9 cellular contexts compared by ENCODE assay signal in the genomic region with DNA sequence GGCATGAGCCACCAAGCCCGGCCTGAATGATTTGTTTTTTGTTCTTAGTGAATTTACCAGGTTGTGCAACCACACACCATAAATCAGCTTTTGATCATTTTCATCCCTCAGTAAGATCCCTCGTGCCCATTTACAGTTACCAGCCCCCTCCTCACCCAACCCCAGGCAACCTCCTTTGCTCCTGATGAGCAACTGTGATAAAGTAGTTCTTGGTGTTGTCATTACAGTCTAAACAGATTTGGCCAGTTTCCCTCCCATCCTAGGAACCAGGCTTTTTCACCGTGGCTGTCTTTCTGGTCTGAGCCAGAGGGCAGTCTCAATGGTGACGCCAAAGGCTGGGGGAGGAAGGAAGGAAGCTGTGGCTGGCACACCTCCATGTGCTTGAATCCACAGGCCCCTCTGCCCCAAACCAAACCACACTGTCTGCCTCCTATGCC.
DNase-seq lines count a peak whose midpoint lies in the region; ATAC-seq, FAIRE-seq and TF ChIP-seq lines count a peak whose summit lies in the region.
"Had no signal": no experiment of that assay in that cellular context is flagged by ENCODE, and none has a peak within 500 bp of the region (broad histone marks: within the 10 kb centered on the region; RNA-seq: fewer than 3 reads in every experiment).

No MANE protein-coding gene starts in this region.

- no peaks in the 10 kb centered on the region for H4K20me1 ChIP-seq in SK-N-SH (ENCODE audit: insufficient read depth)

- H3F3A ChIP-seq in SK-N-SH (replicated peaks; ENCODE audit: insufficient read depth) = peaks cover 12% of the 10 kb centered on the region

- no peak overlapping the region for H3K9ac ChIP-seq in SK-N-SH

- H3K9me3 ChIP-seq in SK-N-SH = peaks cover 4% of the 10 kb centered on the region; the same call in 1 of the 2 replicates
- H3K9me3 ChIP-seq: pancreas had no signal

- peak overlapping the region; percentile 84 for H2AFZ ChIP-seq in SK-N-SH (ENCODE audit: low read depth)

- H3K4me3 Mint-ChIP-seq in central memory CD8-positive, alpha-beta T cell = no peak overlapping the region

- no peak overlapping the region for H3K27ac Mint-ChIP-seq in central memory CD8-positive, alpha-beta T cell (ENCODE audit: low read depth)

- no peak for DNase-seq in GM12891 (ENCODE audit: insufficient read length, low spot score)
- DNase-seq in SK-N-SH = peak; percentile 45
- DNase-seq in central memory CD8-positive, alpha-beta T cell (ENCODE audit: low spot score in 2 of 2) = no peak
- peak; percentile 81 for DNase-seq in posterior vena cava (ENCODE audit: low spot score)
- DNase-seq in GM12892 (ENCODE audit: insufficient read length) = no peak
- DNase-seq in GM19238 (ENCODE audit: insufficient read length, low spot score) = no peak
- no peak for DNase-seq in NCI-H1092 treated with DMSO at 0.1 percent for 48 hours (lab: John Stamatoyannopoulos, UW)

- POLR2A ChIA-PET in SK-N-SH (lab: Yijun Ruan, JAX) = no interaction called here

- no peak for TF ChIP-seq RAD21 in SK-N-SH (IDR thresholded peaks at IDR 0.05; ENCODE audit: low read length)

- no peak overlapping the region for H3K4me3 ChIP-seq in SK-N-SH (ENCODE audit: low read depth in 2 of 2, low read length in 1 of 2)
- H3K4me3 ChIP-seq: pancreas had no signal

- 0 out of 4 replicates have a peak, but pooled peaks of 1 of the 2 experiments have one; percentile 10 for TF ChIP-seq EP300 in SK-N-SH (IDR thresholded peaks at IDR 0.05; ENCODE audit: borderline replicate concordance in 1 of 2, low read depth in 1 of 2, low read length in 1 of 2)

- intact Hi-C loops in posterior vena cava (cut with DNase I) = no loop called here

- H3K36me3 ChIP-seq in SK-N-SH (replicated peaks in 1 of 2; ENCODE audit: control insufficient read depth in 1 of 2, insufficient read depth in 2 of 2, low read length in 1 of 2) = no peaks in the 10 kb centered on the region
- H3K36me3 ChIP-seq: pancreas had no signal

- H3K36me3 Mint-ChIP-seq in central memory CD8-positive, alpha-beta T cell (ENCODE audit: insufficient read depth) = no peaks in the 10 kb centered on the region

- peaks cover 6% of the 10 kb centered on the region for H3K9me3 Mint-ChIP-seq in central memory CD8-positive, alpha-beta T cell

- peak overlapping the region; percentile 35 to 43; a peak in 2 of 4 replicates for H3K27ac ChIP-seq in SK-N-SH (ENCODE audit: low read depth in 2 of 2, low read length in 1 of 2)
- H3K27ac ChIP-seq: pancreas had no signal

- TF ChIP-seq CTCF in SK-N-SH (IDR thresholded peaks at IDR 0.05) = no peak

- peaks cover 23% of the 10 kb centered on the region for H3K4me1 Mint-ChIP-seq in central memory CD8-positive, alpha-beta T cell

- TF ChIP-seq POLR2A in GM12891 (IDR thresholded peaks at IDR 0.05; ENCODE audit: low read depth, low read length) (no peak), GM12892 (IDR thresholded peaks at IDR 0.05; ENCODE audit: low read depth, low read length) (no peak)

- peak; percentile 32 for ATAC-seq in central memory CD8-positive, alpha-beta T cell (replicated peaks; ENCODE audit: extremely low read depth, poor library complexity, severe bottlenecking)
- no peak for ATAC-seq in GM19395 (IDR thresholded peaks at IDR 0.05; ENCODE audit: unreplicated experiment)

- FAIRE-seq in GM12891 (lab: Jason Lieb, UNC) (peak; percentile 52), GM12892 (lab: Jason Lieb, UNC) (no peak)
- FAIRE-seq: pancreas had no signal

- H3K4me1 ChIP-seq in SK-N-SH (ENCODE audit: control insufficient read depth in 1 of 2, insufficient read depth in 2 of 2, low read depth in 1 of 2, low read length in 1 of 2) = peaks cover 15 to 19% of the 10 kb centered on the region in 2 experiments
- H3K4me1 ChIP-seq: pancreas had no signal

- peak overlapping the region; percentile 49; the same call in 1 of the 2 replicates for H3K4me2 ChIP-seq in SK-N-SH

- CTCF ChIA-PET in SK-N-SH (lab: Yijun Ruan, JAX) = interaction anchor here (1.6 kb wide), 1 partner anchor 11 kb away, joined by 4 read pairs; no protein-coding TSS in a partner anchor

- 21% methylated on average over 4 of the region's 4 CpGs for WGBS in SK-N-SH (ENCODE audit: low lambda C conversion rate)

- no peaks in the 10 kb centered on the region for H3K27me3 ChIP-seq in SK-N-SH (ENCODE audit: insufficient read depth)
- H3K27me3 ChIP-seq: pancreas had no signal

- no peaks in the 10 kb centered on the region for H3K9me2 ChIP-seq in SK-N-SH

- H3K27me3 Mint-ChIP-seq in central memory CD8-positive, alpha-beta T cell = no peaks in the 10 kb centered on the region

- no peaks in the 10 kb centered on the region for H3K79me2 ChIP-seq in SK-N-SH (ENCODE audit: insufficient read depth)

TF ChIP-seq in GM12891, 5 proteins besides CTCF, POLR2A, EP300 and RAD21:
- TF ChIP-seq PAX5 (IDR thresholded peaks at IDR 0.05; ENCODE audit: insufficient read depth, low read length, severe bottlenecking) (no peak), SPI1 (IDR thresholded peaks at IDR 0.05; ENCODE audit: low read depth, low read length) (no peak), POU2F2 (IDR thresholded peaks at IDR 0.05; ENCODE audit: low read depth, low read length) (no peak), TAF1 (IDR thresholded peaks at IDR 0.05; ENCODE audit: low read depth, low read length) (no peak), POLR2AphosphoS5 (IDR thresholded peaks at IDR 0.05; ENCODE audit: low read depth, low read length) (no peak)
TF ChIP-seq in GM12891: peak in this region for 0.

TF ChIP-seq in SK-N-SH, 30 proteins besides CTCF, POLR2A, EP300 and RAD21:
- TF ChIP-seq RFX5 (IDR thresholded peaks at IDR 0.05; ENCODE audit: low read length) = no peak
- TF ChIP-seq, protein P1, sequence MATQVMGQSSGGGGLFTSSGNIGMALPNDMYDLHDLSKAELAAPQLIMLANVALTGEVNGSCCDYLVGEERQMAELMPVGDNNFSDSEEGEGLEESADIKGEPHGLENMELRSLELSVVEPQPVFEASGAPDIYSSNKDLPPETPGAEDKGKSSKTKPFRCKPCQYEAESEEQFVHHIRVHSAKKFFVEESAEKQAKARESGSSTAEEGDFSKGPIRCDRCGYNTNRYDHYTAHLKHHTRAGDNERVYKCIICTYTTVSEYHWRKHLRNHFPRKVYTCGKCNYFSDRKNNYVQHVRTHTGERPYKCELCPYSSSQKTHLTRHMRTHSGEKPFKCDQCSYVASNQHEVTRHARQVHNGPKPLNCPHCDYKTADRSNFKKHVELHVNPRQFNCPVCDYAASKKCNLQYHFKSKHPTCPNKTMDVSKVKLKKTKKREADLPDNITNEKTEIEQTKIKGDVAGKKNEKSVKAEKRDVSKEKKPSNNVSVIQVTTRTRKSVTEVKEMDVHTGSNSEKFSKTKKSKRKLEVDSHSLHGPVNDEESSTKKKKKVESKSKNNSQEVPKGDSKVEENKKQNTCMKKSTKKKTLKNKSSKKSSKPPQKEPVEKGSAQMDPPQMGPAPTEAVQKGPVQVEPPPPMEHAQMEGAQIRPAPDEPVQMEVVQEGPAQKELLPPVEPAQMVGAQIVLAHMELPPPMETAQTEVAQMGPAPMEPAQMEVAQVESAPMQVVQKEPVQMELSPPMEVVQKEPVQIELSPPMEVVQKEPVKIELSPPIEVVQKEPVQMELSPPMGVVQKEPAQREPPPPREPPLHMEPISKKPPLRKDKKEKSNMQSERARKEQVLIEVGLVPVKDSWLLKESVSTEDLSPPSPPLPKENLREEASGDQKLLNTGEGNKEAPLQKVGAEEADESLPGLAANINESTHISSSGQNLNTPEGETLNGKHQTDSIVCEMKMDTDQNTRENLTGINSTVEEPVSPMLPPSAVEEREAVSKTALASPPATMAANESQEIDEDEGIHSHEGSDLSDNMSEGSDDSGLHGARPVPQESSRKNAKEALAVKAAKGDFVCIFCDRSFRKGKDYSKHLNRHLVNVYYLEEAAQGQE (IDR thresholded peaks at IDR 0.05; ENCODE audit: low read depth, low read length) = no peak
- TF ChIP-seq, protein P2, sequence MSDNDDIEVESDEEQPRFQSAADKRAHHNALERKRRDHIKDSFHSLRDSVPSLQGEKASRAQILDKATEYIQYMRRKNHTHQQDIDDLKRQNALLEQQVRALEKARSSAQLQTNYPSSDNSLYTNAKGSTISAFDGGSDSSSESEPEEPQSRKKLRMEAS (IDR thresholded peaks at IDR 0.05; ENCODE audit: low read depth) = 0 out of 2 replicates have a peak, but pooled peaks have one; percentile 29
- TF ChIP-seq NFIC (IDR thresholded peaks at IDR 0.05; ENCODE audit: borderline replicate concordance) = peak; percentile 45; the same call in 1 of the 2 replicates
- TF ChIP-seq GATA2 (CRISPR knock-in tag; IDR thresholded peaks at IDR 0.05) = peak; percentile 84; the same call in 1 of the 2 replicates
- no peak for TF ChIP-seq SMC3 (IDR thresholded peaks at IDR 0.05; ENCODE audit: low read depth, low read length)
- TF ChIP-seq, protein P3, sequence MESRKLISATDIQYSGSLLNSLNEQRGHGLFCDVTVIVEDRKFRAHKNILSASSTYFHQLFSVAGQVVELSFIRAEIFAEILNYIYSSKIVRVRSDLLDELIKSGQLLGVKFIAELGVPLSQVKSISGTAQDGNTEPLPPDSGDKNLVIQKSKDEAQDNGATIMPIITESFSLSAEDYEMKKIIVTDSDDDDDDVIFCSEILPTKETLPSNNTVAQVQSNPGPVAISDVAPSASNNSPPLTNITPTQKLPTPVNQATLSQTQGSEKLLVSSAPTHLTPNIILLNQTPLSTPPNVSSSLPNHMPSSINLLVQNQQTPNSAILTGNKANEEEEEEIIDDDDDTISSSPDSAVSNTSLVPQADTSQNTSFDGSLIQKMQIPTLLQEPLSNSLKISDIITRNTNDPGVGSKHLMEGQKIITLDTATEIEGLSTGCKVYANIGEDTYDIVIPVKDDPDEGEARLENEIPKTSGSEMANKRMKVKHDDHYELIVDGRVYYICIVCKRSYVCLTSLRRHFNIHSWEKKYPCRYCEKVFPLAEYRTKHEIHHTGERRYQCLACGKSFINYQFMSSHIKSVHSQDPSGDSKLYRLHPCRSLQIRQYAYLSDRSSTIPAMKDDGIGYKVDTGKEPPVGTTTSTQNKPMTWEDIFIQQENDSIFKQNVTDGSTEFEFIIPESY (IDR thresholded peaks at IDR 0.05; ENCODE audit: borderline replicate concordance, low read depth) = no peak
- TF ChIP-seq FOXJ3 (CRISPR knock-in tag; IDR thresholded peaks at IDR 0.05) = peak; percentile 51; the same call in 1 of the 2 replicates
- TF ChIP-seq CHD2 (IDR thresholded peaks at IDR 0.05; ENCODE audit: low read length, partially characterized antibody) = no peak

Comparison
In these comparisons a context has a peak if more than half of its experiments do, and no peak if none do; other contexts are left out.
1. DNase-seq: peak in SK-N-SH (single experiment) and posterior vena cava (single experiment); none in GM12891 (single experiment), central memory CD8-positive, alpha-beta T cell (0 of 2), GM12892 (single experiment), GM19238 (single experiment) and NCI-H1092 treated with DMSO at 0.1 percent for 48 hours (single experiment).